ENCODE assay signal across 25 cellular contexts in the genomic region with DNA sequence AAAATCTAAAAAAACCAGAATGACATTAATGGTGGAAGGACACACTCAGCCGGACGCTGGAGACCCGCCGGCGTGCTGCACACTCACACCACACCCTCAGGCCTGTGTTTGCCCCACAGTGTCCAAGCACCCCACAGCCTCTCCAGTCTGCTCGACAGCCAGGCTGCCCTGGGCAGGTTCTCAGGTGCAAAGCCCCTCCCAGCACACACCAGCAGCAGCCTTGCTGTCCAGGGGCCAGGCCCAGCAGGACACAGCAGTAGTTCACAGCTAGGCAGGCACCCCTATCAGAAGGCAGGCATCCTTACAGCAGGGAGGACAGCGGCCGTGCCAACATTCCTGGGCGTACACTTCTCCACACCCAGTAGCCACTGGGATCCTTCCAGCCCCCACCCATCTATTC. TPM values are rescaled to one million over a fixed set of nuclear protein-coding genes. Genes with fewer than 3 reads are reported as not detected.
"Had no signal": no experiment of that assay in that cellular context is flagged by ENCODE, and none has a peak within 500 bp of the region (broad histone marks: within the 10 kb centered on the region; RNA-seq: fewer than 3 reads in every experiment).

No MANE protein-coding gene starts in this region.

- H3K27me3 ChIP-seq: adrenal gland, ascending aorta, brain microvascular endothelial cell, dorsolateral prefrontal cortex, esophagus squamous epithelium, gastroesophageal sphincter, tibial nerve had no signal

- H3K9me3 ChIP-seq: adrenal gland, ascending aorta, esophagus squamous epithelium, gastroesophageal sphincter, tibial nerve had no signal

- H3K4me3 ChIP-seq: adrenal gland, gastroesophageal sphincter, tibial nerve had no signal

- H3K27ac ChIP-seq: brain microvascular endothelial cell had no signal

- H3K27me3 Mint-ChIP-seq: activated T-cell treated with anti-CD3 and anti-CD28 coated beads, Interleukin-2, amount 50 U/mL, for 24 hours; activated T-helper 17 cell treated with anti-CD3 and anti-CD28 coated beads, Interleukin-2, amount 50 U/mL, for 72 hours; progenitor cell of endocrine pancreas had no signal

- ATAC-seq: activated naive CD4-positive, alpha-beta T cell treated with anti-CD3 and anti-CD28 coated beads, Interleukin-2, amount 50 U/mL, for 72 hours; activated T-helper 17 cell treated with anti-CD3 and anti-CD28 coated beads, Interleukin-2, amount 50 U/mL, for 72 hours; gastroesophageal sphincter had no signal

- H3K36me3 Mint-ChIP-seq: activated naive CD4-positive, alpha-beta T cell treated with anti-CD3 and anti-CD28 coated beads, Interleukin-2, amount 50 U/mL, for 72 hours; memory B cell had no signal

- H3K27ac Mint-ChIP-seq: activated T-cell treated with anti-CD3 and anti-CD28 coated beads, Interleukin-2, amount 50 U/mL, for 24 hours had no signal

- DNase-seq: activated CD8-positive, alpha-beta memory T cell treated with anti-CD3 and anti-CD28 coated beads for 24 hours; activated CD8-positive, alpha-beta memory T cell treated with anti-CD3 and anti-CD28 coated beads, Interleukin-2, amount 50 U/mL, for 4 hours; activated T-cell treated with anti-CD3 and anti-CD28 coated beads, Interleukin-2, amount 50 U/mL, for 24 hours; adrenal gland; brain microvascular endothelial cell; central memory CD4-positive, alpha-beta T cell; dorsolateral prefrontal cortex; esophagus squamous epithelium; left colon; retina; stimulated activated CD4-positive, alpha-beta T cell treated with anti-CD3 and anti-CD28 coated beads, Interleukin-2, amount 100 ng/mL, for 48 hours; stimulated activated naive CD4-positive, alpha-beta T cell treated with Interleukin-2 at 50 U/mL for 16 hours had no signal

- H3K9me3 Mint-ChIP-seq: activated naive CD4-positive, alpha-beta T cell treated with anti-CD3 and anti-CD28 coated beads, Interleukin-2, amount 50 U/mL, for 72 hours; activated T-cell treated with anti-CD3 and anti-CD28 coated beads, Interleukin-2, amount 50 U/mL, for 24 hours; activated T-helper 17 cell treated with anti-CD3 and anti-CD28 coated beads, Interleukin-2, amount 50 U/mL, for 72 hours; memory B cell; neural crest cell had no signal

RNA-seq across cellular contexts. Expression of a gene that starts 30.1 kb away (rescaled TPM):
- total RNA-seq: activated naive CD4-positive, alpha-beta T cell treated with anti-CD3 and anti-CD28 coated beads, Interleukin-2, amount 50 U/mL, for 72 hours; activated T-helper 17 cell treated with anti-CD3 and anti-CD28 coated beads, Interleukin-2, amount 50 U/mL, for 72 hours; adrenal gland; ascending aorta; esophagus squamous epithelium; gastroesophageal sphincter; left colon; neural crest cell; osteocyte; progenitor cell of endocrine pancreas; subcutaneous adipose tissue; T-helper 2 cell treated with Interferon-gamma antibody and Interleukin-4, amounts not matched to agents 100 ng/mL and 5 ng/mL, for 36 hours; tibial nerve had no signal
- polyA plus RNA-seq: adrenal gland, keratinocyte had no signal

RNA-seq across cellular contexts. Expression of a gene that starts 49.1 kb away (rescaled TPM):
- total RNA-seq: activated naive CD4-positive, alpha-beta T cell treated with anti-CD3 and anti-CD28 coated beads, Interleukin-2, amount 50 U/mL, for 72 hours; activated T-helper 17 cell treated with anti-CD3 and anti-CD28 coated beads, Interleukin-2, amount 50 U/mL, for 72 hours; adrenal gland; ascending aorta; left colon; lower leg skin; neural crest cell; osteocyte; progenitor cell of endocrine pancreas; subcutaneous adipose tissue; T-helper 2 cell treated with Interferon-gamma antibody and Interleukin-4, amounts not matched to agents 100 ng/mL and 5 ng/mL, for 36 hours had no signal
- polyA plus RNA-seq: keratinocyte had no signal
